Comparison of ENCODE assay signal across 1 cellular context in the genomic region with DNA sequence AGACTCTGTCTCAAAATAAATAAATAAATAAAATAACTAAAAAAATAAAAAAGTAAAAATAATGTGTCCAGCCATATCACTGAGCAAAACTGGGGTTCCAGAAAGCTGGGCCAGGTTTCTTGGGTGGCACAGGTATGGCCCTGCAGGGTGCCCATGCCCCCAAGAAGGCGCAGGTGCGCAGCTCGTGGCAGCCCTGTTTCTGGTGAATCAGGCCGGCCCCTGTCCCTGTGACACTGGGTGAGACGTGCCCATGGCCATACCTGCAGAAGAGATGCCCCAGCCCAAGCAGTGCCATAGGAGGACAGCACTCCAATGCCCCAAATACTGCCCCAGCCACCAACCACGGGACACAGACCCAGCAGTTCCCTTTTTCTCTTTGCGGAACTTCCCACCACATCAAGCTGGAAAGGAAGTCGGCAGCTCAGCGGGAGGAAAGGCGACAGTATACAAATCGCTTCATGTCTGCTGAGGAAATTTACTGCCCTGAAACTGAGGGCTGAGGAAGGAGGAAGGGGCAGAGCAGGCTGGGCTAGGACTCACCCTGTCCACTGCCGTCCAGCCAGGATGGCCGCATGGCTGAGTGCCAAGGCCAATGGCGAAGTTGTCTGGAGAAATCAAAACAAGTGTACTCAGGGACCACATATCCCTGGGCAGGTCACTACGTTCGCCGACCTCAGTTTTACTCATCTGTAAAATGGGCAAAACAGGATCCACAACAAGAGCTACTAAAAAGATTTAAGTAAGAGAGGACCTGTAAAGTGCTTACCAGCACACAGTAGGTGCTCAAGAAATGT.
TF ChIP-seq lines count a peak whose summit lies in the region.

No MANE protein-coding gene starts in this region.

TF ChIP-seq in liver, 16 proteins besides CTCF, POLR2A, EP300 and RAD21 (continued from another document):
- TF ChIP-seq, protein P1, sequence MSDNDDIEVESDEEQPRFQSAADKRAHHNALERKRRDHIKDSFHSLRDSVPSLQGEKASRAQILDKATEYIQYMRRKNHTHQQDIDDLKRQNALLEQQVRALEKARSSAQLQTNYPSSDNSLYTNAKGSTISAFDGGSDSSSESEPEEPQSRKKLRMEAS (IDR thresholded peaks at IDR 0.05): no peak
- no peak for TF ChIP-seq RXRA (IDR thresholded peaks at IDR 0.05)
TF ChIP-seq in liver: peak in this region for 0.
